Comparison of ENCODE assay signal across 8 cellular contexts in genomic region chr15:96336643-96337353, GRCh38. TPM values are rescaled to one million over a fixed set of nuclear protein-coding genes. Genes with fewer than 3 reads are reported as not detected.
DNase-seq lines count a peak whose midpoint lies in the region; ATAC-seq and TF ChIP-seq lines count a peak whose summit lies in the region.

No MANE protein-coding gene starts in this region.

- DNase-seq in ELF-1 (ENCODE audit: low read depth, low spot score), result peak; percentile 42
- DNase-seq in RWPE2 (ENCODE audit: low spot score), result no peak
- peak in 1 of 2 donors; percentile 28 for DNase-seq in foreskin fibroblast
- DNase-seq in retina, result peak; percentile 80
- DNase-seq in epidermal melanocyte (ENCODE audit: insufficient read length, low spot score), result no peak
- no peak for DNase-seq in NCI-H2171 (lab: John Stamatoyannopoulos, UW)
- DNase-seq in effector CD8-positive, alpha-beta T cell (lab: John Stamatoyannopoulos, UW), result no peak
- no peak for DNase-seq in foreskin keratinocyte

- H3K4me3 ChIP-seq in RWPE2 (ENCODE audit: severe bottlenecking) (peak overlapping the region; percentile 86), foreskin fibroblast (ENCODE audit: low read depth in 1 of 2, low read length in 2 of 2) (peak overlapping the region; percentile 80 to 100)

- ATAC-seq in RWPE2 (ENCODE audit: low read depth), result peak; percentile 6; the same call in 1 of the 3 replicates
- no peak for ATAC-seq in foreskin keratinocyte

- no peaks in the 10 kb centered on the region for H3K9me3 ChIP-seq in RWPE2 (ENCODE audit: severe bottlenecking)

- H3K36me3 ChIP-seq in RWPE2 (ENCODE audit: low read depth), result peaks cover 63% of the 10 kb centered on the region

- H3K27ac ChIP-seq in RWPE2 (ENCODE audit: poor library complexity, severe bottlenecking) (peak overlapping the region; percentile 88), foreskin keratinocyte (no peak overlapping the region)

- H3K4me1 ChIP-seq in RWPE2 (ENCODE audit: insufficient read depth, poor library complexity, severe bottlenecking), result peaks cover 18% of the 10 kb centered on the region
- H3K4me1 ChIP-seq in foreskin keratinocyte, result peaks cover 36% of the 10 kb centered on the region

- TF ChIP-seq CTCF in RWPE2 (IDR thresholded peaks at IDR 0.05; ENCODE audit: poor library complexity, severe bottlenecking) (no peak), foreskin fibroblast (IDR thresholded peaks at IDR 0.05; ENCODE audit: low read depth, low read length) (no peak), foreskin keratinocyte (conservative IDR thresholded peaks at IDR 0.05) (no peak)

- no peaks in the 10 kb centered on the region for H3K27me3 ChIP-seq in RWPE2 (ENCODE audit: insufficient read depth, poor library complexity, severe bottlenecking)
- H3K27me3 ChIP-seq in foreskin keratinocyte, result no peaks in the 10 kb centered on the region

RNA-seq across cellular contexts. Expression of gene NR2F2, which starts 6.3 kb away (rescaled TPM):
- 24.9 and 30.6 TPM in 2 replicates for total RNA-seq in foreskin keratinocyte
- 20.3 and 20.8 TPM in 2 replicates for polyA plus RNA-seq in foreskin keratinocyte

Comparison
In these comparisons a context has a peak if more than half of its experiments do, and no peak if none do; other contexts are left out.
1. DNase-seq: peak in ELF-1 (single experiment) and retina (single experiment); none in RWPE2 (single experiment), epidermal melanocyte (single experiment), NCI-H2171 (single experiment), effector CD8-positive, alpha-beta T cell (single experiment) and foreskin keratinocyte (0 of 2).